ENCODE assay signal across 9 cellular contexts in genomic region chr16:4511441-4512082, GRCh38. TPM values are rescaled to one million over a fixed set of nuclear protein-coding genes. Genes with fewer than 3 reads are reported as not detected.
DNase-seq lines count a peak whose midpoint lies in the region; ATAC-seq and TF ChIP-seq lines count a peak whose summit lies in the region.
"Had no signal": no experiment of that assay in that cellular context is flagged by ENCODE, and none has a peak within 500 bp of the region (broad histone marks: within the 10 kb centered on the region; RNA-seq: fewer than 3 reads in every experiment).

No MANE protein-coding gene starts in this region.

- no peak for ATAC-seq in activated CD8-positive, alpha-beta T cell treated with anti-CD3 and anti-CD28 coated beads for 36 hours
- peak; percentile 51 to 58 for ATAC-seq in left cardiac atrium
- ATAC-seq in GM19035 (IDR thresholded peaks at IDR 0.05; ENCODE audit: unreplicated experiment): no peak
- no peak for ATAC-seq in HG03460 (IDR thresholded peaks at IDR 0.05; ENCODE audit: unreplicated experiment)

- no peaks in the 10 kb centered on the region for H3K27me3 Mint-ChIP-seq in activated CD8-positive, alpha-beta T cell treated with anti-CD3 and anti-CD28 coated beads for 36 hours

- TF ChIP-seq CTCF in activated CD8-positive, alpha-beta T cell treated with anti-CD3 and anti-CD28 coated beads for 36 hours (IDR thresholded peaks at IDR 0.05): no peak

- no peak overlapping the region for H3K4me3 Mint-ChIP-seq in activated CD8-positive, alpha-beta T cell treated with anti-CD3 and anti-CD28 coated beads for 36 hours

- POLR2A ChIA-PET in activated CD8-positive, alpha-beta T cell treated with anti-CD3 and anti-CD28 coated beads for 36 hours (lab: Charles Lee): interaction anchor here (0.6 kb wide), 1 partner anchor 38 kb away, joined by 3 read pairs; no protein-coding TSS in a partner anchor

- peak; percentile 15 for DNase-seq in SIG-M5 treated with dmso at 0.1 percent for 504 hours (lab: John Stamatoyannopoulos, UW; ENCODE audit: unreplicated experiment)
- DNase-seq in SIG-M5 (lab: John Stamatoyannopoulos, UW): no peak
- peak; percentile 30 for DNase-seq in NCI-H1092 treated with DMSO at 0.1 percent for 48 hours (lab: John Stamatoyannopoulos, UW)
- peak; percentile 43 for DNase-seq in activated CD8-positive, alpha-beta T cell treated with anti-CD3 and anti-CD28 coated beads for 36 hours
- DNase-seq in left cardiac atrium: peak; percentile 50
- DNase-seq in renal cortical epithelial cell (ENCODE audit: low read depth): peak; percentile 46

- H3K9me3 Mint-ChIP-seq in activated CD8-positive, alpha-beta T cell treated with anti-CD3 and anti-CD28 coated beads for 36 hours: no peaks in the 10 kb centered on the region

- CTCF ChIA-PET in activated CD8-positive, alpha-beta T cell treated with anti-CD3 and anti-CD28 coated beads for 36 hours (lab: Charles Lee): interaction anchor here (1.0 to 8.8 kb wide), 2 partner anchors 14 to 32 kb away, joined by 3 to 174 read pairs; partner anchors contain the start of gene CDIP1

- no peak overlapping the region for H3K27ac Mint-ChIP-seq in activated CD8-positive, alpha-beta T cell treated with anti-CD3 and anti-CD28 coated beads for 36 hours

- H3K36me3 Mint-ChIP-seq in activated CD8-positive, alpha-beta T cell treated with anti-CD3 and anti-CD28 coated beads for 36 hours (ENCODE audit: low read depth): peaks cover 34% of the 10 kb centered on the region

- H3K4me1 Mint-ChIP-seq in activated CD8-positive, alpha-beta T cell treated with anti-CD3 and anti-CD28 coated beads for 36 hours (ENCODE audit: low read depth): peaks cover 46% of the 10 kb centered on the region

- intact Hi-C loops in activated CD8-positive, alpha-beta T cell treated with anti-CD3 and anti-CD28 coated beads for 36 hours (cut with micrococcal nuclease): no loop called here
- intact Hi-C loops in left cardiac atrium (cut with DNase I): loop anchor here in 1 of 2 donors (5.0 kb wide), 1 partner anchor 36 kb away; no protein-coding TSS in a partner anchor

RNA-seq across cellular contexts. Expression of gene CDIP1, which starts 27.0 kb away (rescaled TPM):
- total RNA-seq in activated CD8-positive, alpha-beta T cell treated with anti-CD3 and anti-CD28 coated beads for 36 hours: 10 to 100 TPM; 31.9 to 32.2 TPM
- total RNA-seq in left cardiac atrium (10 to 100 TPM; 34.1 to 42.9 TPM), renal cortical epithelial cell (9.6 and 27.4 TPM in 2 replicates)

RNA-seq across cellular contexts. Expression of gene HMOX2, which starts 35.4 kb away (rescaled TPM):
- total RNA-seq in activated CD8-positive, alpha-beta T cell treated with anti-CD3 and anti-CD28 coated beads for 36 hours: 10 to 100 TPM; 64.7 to 65.4 TPM
- total RNA-seq in left cardiac atrium: 10 to 100 TPM; 65.3 to 92.0 TPM
- 71.0 and 97.9 TPM in 2 replicates for total RNA-seq in renal cortical epithelial cell

RNA-seq across cellular contexts. Expression of gene NMRAL1, which starts 37.1 kb away (rescaled TPM):
- 10 to 100 TPM; 45.3 to 53.6 TPM for total RNA-seq in activated CD8-positive, alpha-beta T cell treated with anti-CD3 and anti-CD28 coated beads for 36 hours
- total RNA-seq in left cardiac atrium (10 to 100 TPM; 16.8 to 17.2 TPM), renal cortical epithelial cell (49.8 and 121 TPM in 2 replicates)

RNA-seq across cellular contexts. Expression of gene C16orf96, which starts 44.6 kb away (rescaled TPM):
- total RNA-seq in activated CD8-positive, alpha-beta T cell treated with anti-CD3 and anti-CD28 coated beads for 36 hours: under 1 TPM; 0.16 to 0.32 TPM
- total RNA-seq in left cardiac atrium (under 1 TPM in 1 of 2 donors, not detected in 1; 0.10 TPM), renal cortical epithelial cell (0.10 TPM in 1 of 2 replicates, not detected in the other)
- total RNA-seq: Daoy had no signal

Comparison
In these comparisons a context has a peak if more than half of its experiments do, and no peak if none do; other contexts are left out.
1. ATAC-seq: peak in left cardiac atrium (2 of 2); none in activated CD8-positive, alpha-beta T cell treated with anti-CD3 and anti-CD28 coated beads for 36 hours (single experiment), GM19035 (single experiment) and HG03460 (single experiment).